In genomic region chr12:80129895-80130535, GRCh38 we compare ENCODE assay signal across 22 cellular contexts. TPM values are rescaled to one million over a fixed set of nuclear protein-coding genes. Genes with fewer than 3 reads are reported as not detected.
A peak's percentile ranks its signal among the peaks of the same experiment; 100 is the strongest.
DNase-seq lines count a peak whose midpoint lies in the region; ATAC-seq and TF ChIP-seq lines count a peak whose summit lies in the region.
"Had no signal": no experiment of that assay in that cellular context is flagged by ENCODE, and none has a peak within 500 bp of the region (broad histone marks: within the 10 kb centered on the region; RNA-seq: fewer than 3 reads in every experiment).

No MANE protein-coding gene starts in this region.

- H3K4me3 ChIP-seq in right cardiac atrium (ENCODE audit: low read length), result no peak overlapping the region
- H3K4me3 ChIP-seq in HAP-1, result no peak overlapping the region
- H3K4me3 ChIP-seq: spleen had no signal

- in situ Hi-C loops in HAP-1 (cut with MboI; ENCODE audit: low sequenced_read_pairs), result no loop called here

- H3K4me3 Mint-ChIP-seq in type B pancreatic cell (no peak overlapping the region), T-helper 17 cell (no peak overlapping the region)
- H3K4me3 Mint-ChIP-seq: CD8-positive, alpha-beta T cell; nephron progenitor cell had no signal

- H3K36me3 Mint-ChIP-seq in type B pancreatic cell (no peaks in the 10 kb centered on the region), T-helper 17 cell (ENCODE audit: low read depth) (peaks cover 2% of the 10 kb centered on the region)
- H3K36me3 Mint-ChIP-seq: CD8-positive, alpha-beta T cell had no signal

- intact Hi-C loops in right cardiac atrium (cut with DNase I) (no loop called here), cardiac septum (cut with DNase I) (no loop called here)

- ATAC-seq in right cardiac atrium (peak; percentile 35 to 90), SK-N-SH treated with all-trans-retinoic acid at 6 μM for 48 hours (peak; percentile 80), T-helper 17 cell (no peak), foreskin keratinocyte (no peak)
- ATAC-seq: CD8-positive, alpha-beta T cell had no signal

- no peak overlapping the region for H3K27ac ChIP-seq in right cardiac atrium (ENCODE audit: low read length)
- H3K27ac ChIP-seq in foreskin keratinocyte, result no peak overlapping the region

- H3K4me1 Mint-ChIP-seq in type B pancreatic cell (ENCODE audit: unreplicated experiment), result no peaks in the 10 kb centered on the region
- no peaks in the 10 kb centered on the region for H3K4me1 Mint-ChIP-seq in T-helper 17 cell
- H3K4me1 Mint-ChIP-seq: nephron progenitor cell had no signal

- H3K27ac Mint-ChIP-seq in type B pancreatic cell, result peak overlapping the region; percentile 49
- H3K27ac Mint-ChIP-seq in T-helper 17 cell, result no peak overlapping the region
- H3K27ac Mint-ChIP-seq: CD8-positive, alpha-beta T cell; nephron progenitor cell; progenitor cell of endocrine pancreas had no signal

- H3K4me1 ChIP-seq in right cardiac atrium (ENCODE audit: control insufficient read depth, insufficient read depth, low read length) (no peaks in the 10 kb centered on the region), HAP-1 (no peaks in the 10 kb centered on the region), foreskin keratinocyte (no peaks in the 10 kb centered on the region)
- H3K4me1 ChIP-seq: spleen had no signal

- peaks cover 10% of the 10 kb centered on the region for H3K9me3 Mint-ChIP-seq in type B pancreatic cell

- H3K27me3 ChIP-seq in right cardiac atrium (ENCODE audit: control insufficient read depth, insufficient read depth) (no peaks in the 10 kb centered on the region), HAP-1 (ENCODE audit: low read depth) (no peaks in the 10 kb centered on the region; the same call in 1 of the 2 replicates), foreskin keratinocyte (no peaks in the 10 kb centered on the region)
- H3K27me3 ChIP-seq: spleen had no signal

- no peaks in the 10 kb centered on the region for H3K36me3 ChIP-seq in HAP-1 (replicated peaks)
- H3K36me3 ChIP-seq: spleen had no signal

- H3K9me3 ChIP-seq in right cardiac atrium (ENCODE audit: control insufficient read depth, low read length) (no peaks in the 10 kb centered on the region), HAP-1 (no peaks in the 10 kb centered on the region; the same call in 1 of the 2 replicates), T-helper 17 cell (ENCODE audit: control insufficient read depth, low read length, poor library complexity, severe bottlenecking) (no peaks in the 10 kb centered on the region)
- H3K9me3 ChIP-seq: spleen had no signal

- DNase-seq in right cardiac atrium (no peak), cardiac septum (ENCODE audit: low spot score) (no peak), iris pigment epithelial cell (ENCODE audit: low read depth) (peak; percentile 21), type B pancreatic cell (ENCODE audit: extremely low spot score, unreplicated experiment) (no peak), HAP-1 (ENCODE audit: low spot score in 2 of 2) (no peak), T-helper 17 cell (no peak), foreskin keratinocyte (no peak)
- DNase-seq: ACHN; activated CD4-positive, alpha-beta T cell treated with anti-CD3 and anti-CD28 coated beads, Interleukin-2, amount 50 U/mL, for 48 hours; activated naive CD4-positive, alpha-beta T cell treated with Interleukin-2 at 50 U/mL for 16 hours; CD8-positive, alpha-beta T cell; hypothalamus; Kasumi-1; mesendoderm; NCI-H2171; NCI-H82; nephron progenitor cell; spleen; stimulated activated CD8-positive, alpha-beta memory T cell treated with anti-CD3 and anti-CD28 coated beads, Interleukin-4, amount 100 ng/mL, for 48 hours; T-helper 2 cell had no signal

- H3K27me3 Mint-ChIP-seq in type B pancreatic cell (no peaks in the 10 kb centered on the region), T-helper 17 cell (no peaks in the 10 kb centered on the region)
- H3K27me3 Mint-ChIP-seq: progenitor cell of endocrine pancreas had no signal

- no peak for TF ChIP-seq CTCF in type B pancreatic cell (conservative IDR thresholded peaks at IDR 0.05)
- no peak for TF ChIP-seq CTCF in foreskin keratinocyte (conservative IDR thresholded peaks at IDR 0.05)

TF ChIP-seq in SK-N-SH treated with all-trans-retinoic acid at 6 μM for 48 hours, 23 proteins besides CTCF, POLR2A, EP300 and RAD21:
- no peak for TF ChIP-seq ARNTL (CRISPR knock-in tag; IDR thresholded peaks at IDR 0.05; ENCODE audit: borderline replicate concordance, low read depth)
- TF ChIP-seq PATZ1 (CRISPR knock-in tag; IDR thresholded peaks at IDR 0.05; ENCODE audit: borderline replicate concordance), result no peak
- TF ChIP-seq POU6F1 (CRISPR knock-in tag; IDR thresholded peaks at IDR 0.05; ENCODE audit: borderline replicate concordance, low read depth), result no peak
- peak; percentile 53; the same call in 1 of the 2 replicates for TF ChIP-seq TOX (CRISPR knock-in tag; IDR thresholded peaks at IDR 0.05; ENCODE audit: borderline replicate concordance)
- no peak for TF ChIP-seq BACH2 (CRISPR knock-in tag; IDR thresholded peaks at IDR 0.05; ENCODE audit: borderline replicate concordance)
- TF ChIP-seq RARB (CRISPR knock-in tag; IDR thresholded peaks at IDR 0.05), result no peak

RNA-seq across cellular contexts. Expression of gene OTOGL, which starts 30.7 kb away (rescaled TPM):
- total RNA-seq in right cardiac atrium (10 to 100 TPM in 3 of 4 donors, 1 to 10 TPM in 1; 8.8 to 25.9 (median 19.5) TPM), cardiac septum (0.51 TPM), type B pancreatic cell (ENCODE audit: low replicate concordance) (0.27 and 0.83 TPM in 2 replicates), T-helper 17 cell (not detected), foreskin keratinocyte (not detected in 2 replicates)
- polyA plus RNA-seq in right cardiac atrium (8.1 TPM), foreskin keratinocyte (not detected in 2 replicates)
- total RNA-seq: CD8-positive, alpha-beta T cell had no signal

Comparison
In these comparisons a context has a peak if more than half of its experiments do, and no peak if none do; other contexts are left out.
1. ATAC-seq: peak in right cardiac atrium (2 of 2) and SK-N-SH treated with all-trans-retinoic acid at 6 μM for 48 hours (single experiment); none in T-helper 17 cell (single experiment) and foreskin keratinocyte (single experiment).